Comparison of ENCODE assay signal across 15 cellular contexts in the genomic region with DNA sequence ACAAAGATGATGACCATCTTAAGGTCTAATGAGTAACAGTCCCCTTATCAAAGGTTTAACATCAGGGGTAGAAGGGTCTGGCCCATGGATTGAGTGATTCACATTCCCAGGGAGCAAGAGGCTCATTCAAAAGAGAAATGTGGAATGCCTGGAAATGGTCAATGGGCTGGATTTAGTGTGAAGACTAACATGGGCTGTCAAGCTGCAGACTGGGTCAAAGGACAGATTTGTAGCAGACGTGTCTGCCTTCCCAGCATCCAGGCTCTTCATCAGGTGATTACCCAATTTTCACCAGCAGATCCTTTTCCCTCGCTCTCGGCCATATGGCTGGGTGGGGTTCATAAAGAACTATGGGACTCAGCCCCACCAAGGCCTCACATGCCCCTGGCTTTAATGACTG. TPM values are rescaled to one million over a fixed set of nuclear protein-coding genes. Genes with fewer than 3 reads are reported as not detected.
A peak's percentile ranks its signal among the peaks of the same experiment; 100 is the strongest.
DNase-seq lines count a peak whose midpoint lies in the region; ATAC-seq, FAIRE-seq and TF ChIP-seq lines count a peak whose summit lies in the region.
"Had no signal": no experiment of that assay in that cellular context is flagged by ENCODE, and none has a peak within 500 bp of the region (broad histone marks: within the 10 kb centered on the region; RNA-seq: fewer than 3 reads in every experiment).

No MANE protein-coding gene starts in this region.

- H3K4me3 ChIP-seq in esophagus muscularis mucosa (no peak overlapping the region), neuronal stem cell (ENCODE audit: low read length in 2 of 2) (no peak overlapping the region)

- H3K4ac ChIP-seq in neuronal stem cell (ENCODE audit: low read length) = no peak overlapping the region

- H3K27ac ChIP-seq in esophagus muscularis mucosa (replicated peaks in 1 of 4) = peak overlapping the region in 3 of 4 donors; percentile 14 to 16 (median 14)
- H3K27ac ChIP-seq in neuronal stem cell (replicated peaks; ENCODE audit: low read length) = no peak overlapping the region

- H2BK5ac ChIP-seq in neuronal stem cell (ENCODE audit: low read length) = no peak overlapping the region

- WGBS in esophagus muscularis mucosa = 80% methylated on average over 3 of the region's 3 CpGs
- no CpG with 5 or more reads among the region's 3 CpGs for WGBS in neuronal stem cell (ENCODE audit: extremely low coverage in 2 of 2, insufficient read length in 2 of 2, insufficient replicate concordance in 1 of 2), 2 donors

- H3K36me3 ChIP-seq in esophagus muscularis mucosa (no peaks in the 10 kb centered on the region), neuronal stem cell (replicated peaks in 1 of 2; ENCODE audit: control insufficient read depth in 2 of 2, insufficient read depth in 2 of 2, low read length in 2 of 2) (no peaks in the 10 kb centered on the region)

- TF ChIP-seq CTCF in esophagus muscularis mucosa (IDR thresholded peaks at IDR 0.05) (no peak), glutamatergic neuron (IDR thresholded peaks at IDR 0.05; ENCODE audit: partially characterized antibody, unreplicated experiment) (no peak)

- H3K9me3 ChIP-seq in esophagus muscularis mucosa (no peaks in the 10 kb centered on the region), neuronal stem cell (replicated peaks in 1 of 2; ENCODE audit: control insufficient read depth in 2 of 2, insufficient read depth in 1 of 2, low read depth in 1 of 2, low read length in 2 of 2) (no peaks in the 10 kb centered on the region)
- H3K9me3 ChIP-seq: SK-N-SH had no signal

- no peak for ATAC-seq in HG02798 (IDR thresholded peaks at IDR 0.05; ENCODE audit: poor library complexity, unreplicated experiment)

- H3K27ac Mint-ChIP-seq in glutamatergic neuron (ENCODE audit: unreplicated experiment) = no peak overlapping the region
- H3K27ac Mint-ChIP-seq: activated T-cell treated with anti-CD3 and anti-CD28 coated beads, Interleukin-2, amount 50 U/mL, for 72 hours had no signal

- intact Hi-C loops in esophagus muscularis mucosa (cut with DNase I) = no loop called here

- no peak overlapping the region for H3K9ac ChIP-seq in neuronal stem cell (ENCODE audit: low read depth, low read length, poor library complexity)
- H3K9ac ChIP-seq: SK-N-SH had no signal

- H2AFZ ChIP-seq in neuronal stem cell (ENCODE audit: low read length) = no peak overlapping the region

- H3K4me2 ChIP-seq in neuronal stem cell (ENCODE audit: insufficient read depth, low read length, poor library complexity, severe bottlenecking) = no peak overlapping the region

- H3K18ac ChIP-seq in neuronal stem cell (ENCODE audit: low read length) = no peak overlapping the region

- no peaks in the 10 kb centered on the region for H3K36me3 Mint-ChIP-seq in glutamatergic neuron (ENCODE audit: unreplicated experiment)

- peaks cover 71 to 91% (median 82%) of the 10 kb centered on the region in 4 donors for H3K4me1 ChIP-seq in esophagus muscularis mucosa
- peaks cover 3 to 5% of the 10 kb centered on the region in 2 donors for H3K4me1 ChIP-seq in neuronal stem cell (ENCODE audit: control insufficient read depth in 2 of 2, insufficient read depth in 1 of 2, low read depth in 1 of 2, low read length in 2 of 2)

- H2AK5ac ChIP-seq in neuronal stem cell (ENCODE audit: low read depth, low read length) = no peak overlapping the region

- H3K4me3 Mint-ChIP-seq in glutamatergic neuron (ENCODE audit: unreplicated experiment) = no peak overlapping the region
- H3K4me3 Mint-ChIP-seq: nephron had no signal

- peaks cover 20% of the 10 kb centered on the region for H3K4me1 Mint-ChIP-seq in glutamatergic neuron (ENCODE audit: low read depth, unreplicated experiment)

- H4K8ac ChIP-seq in neuronal stem cell (ENCODE audit: low read depth, low read length) = no peak overlapping the region

- no peak overlapping the region for H3K14ac ChIP-seq in neuronal stem cell (ENCODE audit: low read length)

- H2BK12ac ChIP-seq in neuronal stem cell (ENCODE audit: low read length) = no peak overlapping the region

- H2BK15ac ChIP-seq in neuronal stem cell (ENCODE audit: low read length) = no peak overlapping the region

- TF ChIP-seq POLR2A in GM12892 (IDR thresholded peaks at IDR 0.05; ENCODE audit: low read depth, low read length) = no peak
- TF ChIP-seq POLR2A in esophagus muscularis mucosa (IDR thresholded peaks at IDR 0.05; ENCODE audit: low read depth) = no peak

- H3K79me1 ChIP-seq in neuronal stem cell (ENCODE audit: low read depth, low read length) = no peaks in the 10 kb centered on the region

- FAIRE-seq in GM12892 (lab: Jason Lieb, UNC) = peak; percentile 17
- FAIRE-seq: endometrium had no signal

- no peaks in the 10 kb centered on the region for H3K27me3 Mint-ChIP-seq in glutamatergic neuron (ENCODE audit: unreplicated experiment)

- no peaks in the 10 kb centered on the region for H3K9me3 Mint-ChIP-seq in glutamatergic neuron (ENCODE audit: unreplicated experiment)
- H3K9me3 Mint-ChIP-seq: nephron had no signal

- H3K27me3 ChIP-seq in esophagus muscularis mucosa (no peaks in the 10 kb centered on the region), neuronal stem cell (ENCODE audit: control insufficient read depth in 3 of 3, insufficient read depth in 3 of 3, low read depth in 1 of 3, low read length in 3 of 3) (no peaks in the 10 kb centered on the region)

- H2BK120ac ChIP-seq in neuronal stem cell (ENCODE audit: low read depth, low read length) = no peak overlapping the region

- DNase-seq in GM12892 (ENCODE audit: insufficient read length) (no peak), NCI-H82 treated with DMSO at 0.1 percent for 48 hours (lab: John Stamatoyannopoulos, UW; ENCODE audit: unreplicated experiment) (peak; percentile 54), esophagus muscularis mucosa (ENCODE audit: extremely low spot score) (no peak), neuronal stem cell (ENCODE audit: low spot score) (peak; percentile 6), glutamatergic neuron (no peak)
- no peak for DNase-seq in stimulated activated CD4-positive, alpha-beta T cell treated with anti-CD3 and anti-CD28 coated beads, Interleukin-15, amount 100 ng/mL, for 24 hours
- DNase-seq: activated CD4-positive, CD25-positive, alpha-beta regulatory T cell; activated T-cell treated with anti-CD3 and anti-CD28 coated beads, Interleukin-2, amount 50 U/mL, for 72 hours; NCI-H1105; SK-N-SH; stimulated activated CD4-positive, alpha-beta T cell treated with anti-CD3 and anti-CD28 coated beads, Interleukin-2, amount 100 ng/mL, for 24 hours; stimulated activated CD8-positive, alpha-beta memory T cell treated with anti-CD3 and anti-CD28 coated beads, Interleukin-4, amount 100 ng/mL, for 48 hours had no signal

- no peak overlapping the region for H3K23ac ChIP-seq in neuronal stem cell (ENCODE audit: low read depth, low read length, poor library complexity)

- H4K91ac ChIP-seq in neuronal stem cell (ENCODE audit: low read depth, low read length, poor library complexity) = no peak overlapping the region

- no peak for TF ChIP-seq EP300 in esophagus muscularis mucosa (IDR thresholded peaks at IDR 0.05)

RNA-seq across cellular contexts. Expression of a gene that starts 26.8 kb away (rescaled TPM):
- 2.5 TPM for polyA plus RNA-seq in GM12892 (2012; ENCODE audit: missing spikeins)
- total RNA-seq in esophagus muscularis mucosa = 10 to 100 TPM; 18.3 to 37.4 (median 27.8) TPM
- 5.1 TPM for polyA plus RNA-seq in neuronal stem cell (2013, experiment 1 of 2)
- polyA plus RNA-seq in neuronal stem cell (2013, experiment 2 of 2) = 4.8 TPM
- total RNA-seq in glutamatergic neuron (ENCODE audit: unreplicated experiment) = 15.3 TPM

RNA-seq across cellular contexts. Expression of a gene that starts 27.2 kb away (rescaled TPM):
- 31.9 TPM for polyA plus RNA-seq in GM12892 (2012; ENCODE audit: missing spikeins)
- total RNA-seq in esophagus muscularis mucosa = 10 to 100 TPM; 38.9 to 69.2 (median 46.4) TPM
- 40.9 TPM for polyA plus RNA-seq in neuronal stem cell (2013, experiment 1 of 2)
- polyA plus RNA-seq in neuronal stem cell (2013, experiment 2 of 2) = 39.7 TPM
- 23.2 TPM for total RNA-seq in glutamatergic neuron (ENCODE audit: unreplicated experiment)

Comparison
In these comparisons a context has a peak if more than half of its experiments do, and no peak if none do; other contexts are left out.
1. DNase-seq: peak in NCI-H82 treated with DMSO at 0.1 percent for 48 hours (single experiment) and neuronal stem cell (single experiment); none in GM12892 (single experiment), esophagus muscularis mucosa (single experiment), glutamatergic neuron (single experiment) and stimulated activated CD4-positive, alpha-beta T cell treated with anti-CD3 and anti-CD28 coated beads, Interleukin-15, amount 100 ng/mL, for 24 hours (single experiment).